Comparison of ENCODE assay signal across 8 cellular contexts in the genomic region with DNA sequence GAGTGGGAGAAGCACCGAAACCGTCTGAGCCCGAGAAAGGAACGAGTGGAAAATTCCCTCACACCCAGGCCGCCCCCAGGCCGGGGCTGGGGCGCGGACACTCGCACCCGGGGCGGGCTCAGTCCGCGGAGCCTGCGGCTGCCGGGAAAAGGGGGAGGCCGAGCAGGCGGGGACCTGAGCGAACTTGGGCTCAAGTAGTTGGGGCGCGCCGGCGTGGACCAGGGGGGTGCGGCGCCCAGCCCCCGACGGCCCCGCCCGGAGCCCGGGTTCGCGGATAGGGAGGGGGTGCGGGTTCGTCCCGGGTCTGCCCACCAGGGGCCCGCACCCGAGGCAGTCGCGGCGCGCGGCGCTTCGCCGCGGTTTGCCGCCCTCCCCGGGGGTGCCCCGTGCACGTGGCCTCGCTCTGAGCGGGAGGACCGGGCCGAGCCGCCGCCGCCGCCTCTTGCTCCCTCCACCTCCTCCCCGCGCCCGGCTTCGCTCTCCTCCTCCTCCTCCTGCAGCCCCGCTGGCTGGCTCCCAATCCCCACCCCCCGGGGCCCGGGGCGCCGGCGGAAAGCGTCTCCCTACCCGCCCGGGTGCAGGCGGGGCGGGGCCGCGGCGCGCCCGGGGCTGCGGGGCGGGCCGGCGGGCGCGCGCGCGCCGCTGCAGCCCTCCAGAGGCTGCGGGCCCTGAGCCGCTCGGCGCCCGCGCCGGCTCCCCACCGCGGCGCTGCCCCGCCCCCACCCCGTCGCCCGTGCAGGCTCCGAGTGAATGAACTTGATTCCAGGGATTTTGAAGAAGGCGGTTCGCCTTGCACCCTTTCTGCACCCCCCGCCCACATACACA. TPM values are rescaled to one million over a fixed set of nuclear protein-coding genes. Genes with fewer than 3 reads are reported as not detected.
A peak's percentile ranks its signal among the peaks of the same experiment; 100 is the strongest.
DNase-seq lines count a peak whose midpoint lies in the region; ATAC-seq and TF ChIP-seq lines count a peak whose summit lies in the region.

No MANE protein-coding gene starts in this region.

- H3K4me3 ChIP-seq in A673 (ENCODE audit: low read depth, low read length, poor library complexity, severe bottlenecking), result peak overlapping the region; percentile 79
- H3K4me3 ChIP-seq in GM12875 (ENCODE audit: low read depth, low read length), result peak overlapping the region; percentile 34
- peak overlapping the region; percentile 68 for H3K4me3 ChIP-seq in OCI-LY1 (ENCODE audit: low read depth, low read length, poor library complexity, severe bottlenecking)
- H3K4me3 ChIP-seq in mammary epithelial cell (replicated peaks in 1 of 3; ENCODE audit: insufficient read depth in 1 of 3, low read depth in 2 of 3, low read length in 3 of 3), result peak overlapping the region; percentile 70 to 95 (median 92)
- peak overlapping the region; percentile 88 for H3K4me3 ChIP-seq in iPS-20b (ENCODE audit: low read length)

- H3K9ac ChIP-seq in OCI-LY1 (ENCODE audit: low read length) (peak overlapping the region; percentile 78), mammary epithelial cell (ENCODE audit: insufficient read depth, low read length) (peak overlapping the region; percentile 93), iPS-20b (ENCODE audit: low read depth, low read length) (peak overlapping the region; percentile 91; the same call in 1 of the 2 replicates)

- CTCF ChIA-PET in A673 (lab: Charles Lee) (no interaction called here), mammary epithelial cell (lab: Charles Lee; ENCODE audit: low non-redundant PET) (interaction anchor here (1.0 kb wide), 1 partner anchor 11 kb away, joined by 3 read pairs; no protein-coding TSS in a partner anchor)

- DNase-seq in A673 (ENCODE audit: low spot score) (peak; percentile 90), mammary epithelial cell (peak; percentile 85), sciatic nerve (ENCODE audit: low spot score) (peak; percentile 97), DMS114 treated with DMSO at 0.1 percent for 48 hours (lab: John Stamatoyannopoulos, UW; ENCODE audit: unreplicated experiment) (no peak)

- H3K9me2 ChIP-seq in OCI-LY1 (ENCODE audit: low read depth, low read length), result no peaks in the 10 kb centered on the region

- peak; percentile 29 for ATAC-seq in HG03460 (IDR thresholded peaks at IDR 0.05; ENCODE audit: unreplicated experiment)
- peak; percentile 79 for ATAC-seq in sciatic nerve

- POLR2A ChIA-PET in A673 (lab: Charles Lee; ENCODE audit: low non-redundant PET), result interaction anchor here (0.5 to 0.6 kb wide), 2 partner anchors 23 to 349 kb away, joined by 5 to 6 read pairs; no protein-coding TSS in a partner anchor

- H3K9me3 ChIP-seq in A673 (ENCODE audit: low read depth, low read length, poor library complexity, severe bottlenecking), result no peaks in the 10 kb centered on the region
- H3K9me3 ChIP-seq in OCI-LY1 (ENCODE audit: low read length), result no peaks in the 10 kb centered on the region
- H3K9me3 ChIP-seq in mammary epithelial cell (replicated peaks; ENCODE audit: insufficient read depth, low read length), result no peaks in the 10 kb centered on the region
- H3K9me3 ChIP-seq in iPS-20b (ENCODE audit: insufficient read depth, low read depth, low read length), result no peaks in the 10 kb centered on the region

- BruUV-seq in A673 (replicated peaks; lab: Mats Ljungman, UMichigan) (no TSS peak), mammary epithelial cell (replicated peaks; lab: Mats Ljungman, UMichigan) (TSS peak; percentile 63)

- 0% methylated on average over 2 of the region's 105 CpGs for WGBS in mammary epithelial cell (ENCODE audit: low coverage, missing lambda C conversion rate)

- peaks cover 45% of the 10 kb centered on the region for H3K4me1 ChIP-seq in A673 (ENCODE audit: insufficient read depth, low read length, poor library complexity, severe bottlenecking)
- peaks cover 56% of the 10 kb centered on the region for H3K4me1 ChIP-seq in OCI-LY1 (ENCODE audit: insufficient read depth, low read length, severe bottlenecking)
- H3K4me1 ChIP-seq in mammary epithelial cell (ENCODE audit: insufficient read depth, low read length), result peaks cover 46% of the 10 kb centered on the region
- peaks cover 39% of the 10 kb centered on the region for H3K4me1 ChIP-seq in iPS-20b (ENCODE audit: insufficient read depth, low read length)

- H2AFZ ChIP-seq in OCI-LY1 (ENCODE audit: low read length), result no peak overlapping the region
- peak overlapping the region; percentile 74 for H2AFZ ChIP-seq in mammary epithelial cell (ENCODE audit: low read depth, low read length)

- no peak for TF ChIP-seq CTCF in A673 (conservative IDR thresholded peaks at IDR 0.05; ENCODE audit: low read depth, low read length)
- TF ChIP-seq CTCF in GM12875 (IDR thresholded peaks at IDR 0.05; ENCODE audit: borderline replicate concordance, insufficient read depth, low read depth, low read length), result no peak
- no peak for TF ChIP-seq CTCF in OCI-LY1 (IDR thresholded peaks at IDR 0.05; ENCODE audit: low read length)
- TF ChIP-seq CTCF in mammary epithelial cell (conservative IDR thresholded peaks at IDR 0.05 in 1 of 2, IDR thresholded peaks at IDR 0.05 in 1 of 2; ENCODE audit: extremely low read depth in 1 of 2, insufficient read depth in 1 of 2, low read depth in 1 of 2, low read length in 2 of 2), result peak in 1 of 2 donors; percentile 2

- H3K4me2 ChIP-seq in OCI-LY1 (ENCODE audit: low read length), result peak overlapping the region; percentile 79
- H3K4me2 ChIP-seq in mammary epithelial cell (ENCODE audit: insufficient read depth, low read depth, low read length), result peak overlapping the region; percentile 93

- H3K27ac ChIP-seq in A673 (ENCODE audit: low read depth, low read length, poor library complexity, severe bottlenecking) (peak overlapping the region; percentile 96), OCI-LY1 (ENCODE audit: low read depth, low read length, poor library complexity, severe bottlenecking) (peak overlapping the region; percentile 88), mammary epithelial cell (ENCODE audit: insufficient read depth, low read depth, low read length) (peak overlapping the region; percentile 93), iPS-20b (ENCODE audit: low read length) (peak overlapping the region; percentile 93)

- H3K36me3 ChIP-seq in A673 (ENCODE audit: insufficient read depth, low read length, poor library complexity, severe bottlenecking), result no peaks in the 10 kb centered on the region
- no peaks in the 10 kb centered on the region for H3K36me3 ChIP-seq in OCI-LY1 (ENCODE audit: insufficient read depth, low read length)
- no peaks in the 10 kb centered on the region for H3K36me3 ChIP-seq in mammary epithelial cell (ENCODE audit: insufficient read depth, low read length)
- H3K36me3 ChIP-seq in iPS-20b (ENCODE audit: insufficient read depth, low read depth, low read length), result no peaks in the 10 kb centered on the region

- H3K79me2 ChIP-seq in OCI-LY1 (ENCODE audit: insufficient read depth, low read length) (no peaks in the 10 kb centered on the region), mammary epithelial cell (ENCODE audit: insufficient read depth, low read length) (peaks cover 50% of the 10 kb centered on the region)

- dilution Hi-C loops in mammary epithelial cell (cut with HindIII; ENCODE audit: low sequenced_read_pairs), result loop anchor here (25.0 kb wide), 1 partner anchor 103 kb away; no protein-coding TSS in a partner anchor

- no peaks in the 10 kb centered on the region for H3K27me3 ChIP-seq in A673 (replicated peaks; ENCODE audit: insufficient read depth, low read depth, low read length, poor library complexity)
- no peaks in the 10 kb centered on the region for H3K27me3 ChIP-seq in OCI-LY1 (ENCODE audit: insufficient read depth, low read length)
- no peaks in the 10 kb centered on the region for H3K27me3 ChIP-seq in mammary epithelial cell (ENCODE audit: insufficient read depth, low read length)
- H3K27me3 ChIP-seq in iPS-20b (ENCODE audit: insufficient read depth, low read length), result peaks cover 61% of the 10 kb centered on the region

- intact Hi-C loops in A673 (cut with micrococcal nuclease; ENCODE audit: unreplicated experiment), result no loop called here
- intact Hi-C loops in mammary epithelial cell (cut with micrococcal nuclease), result loop anchor here (1.0 to 10.0 kb wide), 6 partner anchors 7 to 868 kb away; no protein-coding TSS in a partner anchor
- intact Hi-C loops in sciatic nerve (cut with DNase I), result no loop called here

- in situ Hi-C loops in mammary epithelial cell (cut with MboI; ENCODE audit: low sequenced_read_pairs in 2 of 2), result no loop called here

- H3F3A ChIP-seq in OCI-LY1 (ENCODE audit: insufficient read depth, low read length), result no peaks in the 10 kb centered on the region

- H4K20me1 ChIP-seq in OCI-LY1 (ENCODE audit: insufficient read depth, low read length) (no peaks in the 10 kb centered on the region), mammary epithelial cell (ENCODE audit: insufficient read depth, low read length) (no peaks in the 10 kb centered on the region)

RNA-seq across cellular contexts. Expression of gene NFIB, which starts 1.2 kb away (rescaled TPM):
- total RNA-seq in A673 (2021) (41.2 and 42.9 TPM in 2 replicates), mammary epithelial cell (10 to 100 TPM; 64.3 to 96.9 TPM), sciatic nerve (137 TPM)
- 37.4 TPM for polyA plus RNA-seq in mammary epithelial cell
- polyA minus RNA-seq in mammary epithelial cell, result 360 TPM

Comparison
In these comparisons a context has a peak if more than half of its experiments do, and no peak if none do; other contexts are left out.
1. H3K4me3 ChIP-seq: peak in every context shown above with its lines; median percentile 92 in mammary epithelial cell; 88 in iPS-20b; 79 in A673; 68 in OCI-LY1; 34 in GM12875.